8 cellular contexts compared by ENCODE assay signal in the genomic region with DNA sequence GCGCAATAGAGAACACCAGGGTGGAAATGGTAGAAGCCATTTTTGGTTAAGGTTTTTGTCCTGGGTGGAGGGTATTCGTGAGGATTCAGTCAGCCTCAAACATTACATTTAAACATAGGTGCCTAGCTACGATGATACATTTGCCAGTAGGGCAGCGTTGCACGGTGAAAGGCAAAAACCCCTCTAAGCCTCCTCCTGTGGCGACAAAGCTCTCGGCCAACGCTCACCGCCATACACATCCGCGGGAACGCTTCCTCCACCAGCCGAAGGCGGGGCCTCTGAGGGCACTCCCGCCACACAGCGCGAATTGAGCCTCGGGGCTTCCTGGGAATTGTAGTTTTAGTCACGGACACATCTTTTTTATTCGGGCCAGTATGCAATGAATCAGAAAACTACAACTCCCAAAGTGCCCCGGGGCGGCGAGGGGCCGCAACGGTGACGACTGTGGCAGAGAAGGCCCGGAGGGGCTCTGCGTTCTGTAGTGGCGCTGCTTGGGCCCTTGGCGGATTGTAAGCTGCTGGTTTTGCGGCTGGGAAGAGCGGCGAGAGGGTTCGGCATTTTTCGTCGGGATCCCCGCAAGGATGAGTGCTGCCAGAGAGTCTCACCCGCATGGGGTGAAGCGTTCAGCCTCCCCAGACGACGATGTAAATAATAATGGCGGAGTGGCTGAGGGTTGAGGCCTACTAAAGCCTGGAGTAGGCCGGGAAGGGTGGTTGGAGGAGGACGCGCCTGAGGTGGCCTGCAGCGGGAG. TPM values are rescaled to one million over a fixed set of nuclear protein-coding genes. Genes with fewer than 3 reads are reported as not detected.
A peak's percentile ranks its signal among the peaks of the same experiment; 100 is the strongest.
DNase-seq lines count a peak whose midpoint lies in the region; ATAC-seq lines count a peak whose summit lies in the region.

A gene (plus strand): TSS at position 450 of the 751 bp plus-strand sequence. CDS start 132 bp downstream, at position 582.

- peak within 1 kb of the TSS; percentile 88 for H4K91ac ChIP-seq in mesenchymal stem cell (ENCODE audit: low read length)

- H4K8ac ChIP-seq in mesenchymal stem cell (ENCODE audit: low read length), result peak within 1 kb of the TSS; percentile 95

- H2BK5ac ChIP-seq in mesenchymal stem cell (ENCODE audit: low read depth, low read length, poor library complexity, severe bottlenecking), result peak within 1 kb of the TSS; percentile 40

- peak within 1 kb of the TSS; percentile 75 for H3K4me2 ChIP-seq in mesenchymal stem cell (ENCODE audit: low read length, poor library complexity, severe bottlenecking)

- WGBS in mesenchymal stem cell, result under 1% methylated on average over 45 of the region's 46 CpGs

- H3K9me3 ChIP-seq in NT2/D1 (ENCODE audit: insufficient read depth, low read length) (no peaks in the 10 kb centered on the region), endocrine pancreas (ENCODE audit: control insufficient read depth, low read length) (no peaks in the 10 kb centered on the region), mesenchymal stem cell (ENCODE audit: control insufficient read depth, low read length) (no peaks in the 10 kb centered on the region)

- peak within 1 kb of the TSS; percentile 92 to 98 for H3K18ac ChIP-seq in mesenchymal stem cell (ENCODE audit: low read depth in 1 of 2, low read length in 2 of 2)

- ATAC-seq in GM21381 (IDR thresholded peaks at IDR 0.05; ENCODE audit: unreplicated experiment), result peak; percentile 98
- peak; percentile 96 for ATAC-seq in activated CD8-positive, alpha-beta memory T cell treated with anti-CD3 and anti-CD28 coated beads, Interleukin-2, amount 10 ng/mL, durations not matched to agents 7 days and 5 days

- no peak within 1 kb of the TSS for H2BK12ac ChIP-seq in mesenchymal stem cell (ENCODE audit: low read length in 2 of 2)

- H3K27ac Mint-ChIP-seq in activated CD8-positive, alpha-beta memory T cell treated with anti-CD3 and anti-CD28 coated beads, Interleukin-2, amount 10 ng/mL, durations not matched to agents 7 days and 5 days, result peak within 1 kb of the TSS; percentile 83

- H3K4me3 ChIP-seq in NT2/D1 (ENCODE audit: insufficient read length, low read depth) (peak within 1 kb of the TSS; percentile 90), endocrine pancreas (ENCODE audit: control insufficient read depth, insufficient read depth, low read length) (peak within 1 kb of the TSS; percentile 97), mesenchymal stem cell (ENCODE audit: insufficient read depth in 1 of 2, low read depth in 1 of 2, low read length in 2 of 2) (peak within 1 kb of the TSS; percentile 74 to 84)

- peaks cover 20% of the 10 kb centered on the region for H3K4me1 Mint-ChIP-seq in activated CD8-positive, alpha-beta memory T cell treated with anti-CD3 and anti-CD28 coated beads, Interleukin-2, amount 10 ng/mL, durations not matched to agents 7 days and 5 days

- H2AK5ac ChIP-seq in mesenchymal stem cell (ENCODE audit: low read length, severe bottlenecking), result peak within 1 kb of the TSS; percentile 26

- H2BK15ac ChIP-seq in mesenchymal stem cell (ENCODE audit: low read depth, poor library complexity, severe bottlenecking), result peak within 1 kb of the TSS; percentile 3

- CTCF ChIA-PET in activated CD8-positive, alpha-beta memory T cell treated with anti-CD3 and anti-CD28 coated beads, Interleukin-2, amount 10 ng/mL, durations not matched to agents 7 days and 5 days (lab: Charles Lee), result interaction anchor here (1.0 to 1.3 kb wide), 2 partner anchors 14 to 44 kb away, joined by 3 to 4 read pairs; no protein-coding TSS in a partner anchor

- H2BK120ac ChIP-seq in mesenchymal stem cell (ENCODE audit: low read depth, low read length), result peak within 1 kb of the TSS; percentile 81

- H3K27ac ChIP-seq in mesenchymal stem cell (ENCODE audit: low read length, poor library complexity, severe bottlenecking), result peak within 1 kb of the TSS; percentile 80

- peak within 1 kb of the TSS in 1 of 2 experiments; percentile 96 for H3K14ac ChIP-seq in mesenchymal stem cell (ENCODE audit: low read length in 2 of 2)

- H3K9ac ChIP-seq in NT2/D1 (ENCODE audit: insufficient read length, low read depth) (peak within 1 kb of the TSS; percentile 99), endocrine pancreas (ENCODE audit: control insufficient read depth, insufficient read depth, low read length) (peak within 1 kb of the TSS; percentile 92), mesenchymal stem cell (ENCODE audit: low read length) (peak within 1 kb of the TSS; percentile 99)

- H3K79me1 ChIP-seq in mesenchymal stem cell (replicated peaks; ENCODE audit: low read length, poor library complexity, severe bottlenecking), result peaks cover 4% of the 10 kb centered on the region

- H3K23ac ChIP-seq in mesenchymal stem cell (ENCODE audit: low read length in 2 of 2), result no peak within 1 kb of the TSS

- peaks cover 17% of the 10 kb centered on the region for H3K36me3 Mint-ChIP-seq in activated CD8-positive, alpha-beta memory T cell treated with anti-CD3 and anti-CD28 coated beads, Interleukin-2, amount 10 ng/mL, durations not matched to agents 7 days and 5 days

- no peaks in the 10 kb centered on the region for H3K9me3 Mint-ChIP-seq in activated CD8-positive, alpha-beta memory T cell treated with anti-CD3 and anti-CD28 coated beads, Interleukin-2, amount 10 ng/mL, durations not matched to agents 7 days and 5 days (ENCODE audit: low read depth)

- H3K36me3 ChIP-seq in NT2/D1 (ENCODE audit: insufficient read depth, insufficient read length, low read length) (peaks cover 26% of the 10 kb centered on the region), endocrine pancreas (ENCODE audit: control insufficient read depth, insufficient read depth, low read length) (no peaks in the 10 kb centered on the region), mesenchymal stem cell (ENCODE audit: control insufficient read depth in 1 of 2, insufficient read depth in 2 of 2, low read depth in 1 of 2, low read length in 2 of 2) (peaks cover 9 to 13% of the 10 kb centered on the region in 2 experiments)

- H3K27me3 ChIP-seq in NT2/D1 (ENCODE audit: insufficient read depth, insufficient read length) (no peaks in the 10 kb centered on the region), endocrine pancreas (ENCODE audit: control insufficient read depth, insufficient read depth, low read length) (no peaks in the 10 kb centered on the region), mesenchymal stem cell (ENCODE audit: control insufficient read depth in 1 of 2, insufficient read depth in 1 of 2, low read length in 2 of 2) (no peaks in the 10 kb centered on the region)

- H3K4ac ChIP-seq in mesenchymal stem cell (ENCODE audit: low read depth in 1 of 2, low read length in 2 of 2), result peak within 1 kb of the TSS; percentile 55 to 90

- peaks cover 4% of the 10 kb centered on the region for H3K27me3 Mint-ChIP-seq in activated CD8-positive, alpha-beta memory T cell treated with anti-CD3 and anti-CD28 coated beads, Interleukin-2, amount 10 ng/mL, durations not matched to agents 7 days and 5 days

- H3K4me3 Mint-ChIP-seq in activated CD8-positive, alpha-beta memory T cell treated with anti-CD3 and anti-CD28 coated beads, Interleukin-2, amount 10 ng/mL, durations not matched to agents 7 days and 5 days, result no peak within 1 kb of the TSS

- H2AFZ ChIP-seq in mesenchymal stem cell (ENCODE audit: low read depth, low read length), result peak within 1 kb of the TSS; percentile 62

- DNase-seq in COR-L47 (lab: John Stamatoyannopoulos, UW), result peak; percentile 97
- DNase-seq in HUDEP-2 (lab: John Stamatoyannopoulos, UW; ENCODE audit: unreplicated experiment in 76 of 76), result peak; percentile 17 to 96 (median 88)
- peak; percentile 88 for DNase-seq in NT2/D1 (ENCODE audit: low read depth, low spot score)
- peak; percentile 97 for DNase-seq in activated CD8-positive, alpha-beta memory T cell treated with anti-CD3 and anti-CD28 coated beads, Interleukin-2, amount 10 ng/mL, durations not matched to agents 7 days and 5 days
- DNase-seq in mesenchymal stem cell, result peak; percentile 99
- peak; percentile 89 for DNase-seq in stimulated activated CD8-positive, alpha-beta memory T cell treated with anti-CD3 and anti-CD28 coated beads, Interleukin-12 subunit alpha, Interleukin-12 subunit beta, amount 100 ng/mL, for 4 hours (ENCODE audit: low read depth)

- H3K4me1 ChIP-seq in NT2/D1 (ENCODE audit: insufficient read depth, insufficient read length) (no peaks in the 10 kb centered on the region), endocrine pancreas (ENCODE audit: control insufficient read depth, insufficient read depth, low read length) (peaks cover 4% of the 10 kb centered on the region), mesenchymal stem cell (ENCODE audit: control insufficient read depth, insufficient read depth, low read depth, low read length) (peaks cover 7% of the 10 kb centered on the region)

RNA-seq across cellular contexts. Expression of the gene that starts here (rescaled TPM):
- total RNA-seq in activated CD8-positive, alpha-beta memory T cell treated with anti-CD3 and anti-CD28 coated beads, Interleukin-2, amount 10 ng/mL, durations not matched to agents 7 days and 5 days, result 100 to 1,000 TPM; 106 to 135 TPM
- polyA plus RNA-seq in mesenchymal stem cell (2013, experiment 1 of 2), result 134 TPM
- polyA plus RNA-seq in mesenchymal stem cell (2013, experiment 2 of 2), result 133 TPM

Comparison
In these comparisons a context has a peak if more than half of its experiments do, and no peak if none do; other contexts are left out.
1. Peak in every context shown above with its lines: DNase-seq, ATAC-seq, H3K4me3 ChIP-seq and H3K27ac ChIP-seq.